Comparison of ENCODE assay signal across 2 cellular contexts in the genomic region with DNA sequence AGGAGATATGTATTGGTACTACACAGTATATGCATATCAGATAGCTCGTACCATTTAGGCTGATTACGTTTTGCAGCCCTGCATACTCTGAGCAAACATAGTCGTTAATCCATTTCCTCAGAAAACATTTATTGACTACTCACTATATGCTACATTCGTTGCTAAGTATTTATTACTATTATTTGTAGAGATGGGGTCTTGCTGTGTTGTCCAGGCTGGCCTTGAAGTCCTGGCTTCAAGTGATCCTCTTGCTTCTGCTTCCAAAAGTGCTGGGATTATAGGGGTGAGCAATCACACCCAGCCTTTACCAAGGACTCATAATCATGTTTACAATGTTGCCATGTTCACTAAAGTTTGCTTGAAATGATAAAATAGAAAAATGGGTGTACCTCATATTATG.
TF ChIP-seq lines count a peak whose summit lies in the region.

No MANE protein-coding gene starts in this region.

TF ChIP-seq in A549, 52 proteins besides CTCF, POLR2A, EP300 and RAD21 (continued from another document):
- TF ChIP-seq NFE2L2 (conservative IDR thresholded peaks at IDR 0.05; ENCODE audit: low read length) (no peak), CHD4 (IDR thresholded peaks at IDR 0.05; ENCODE audit: borderline replicate concordance) (no peak), CEBPB (IDR thresholded peaks at IDR 0.05) (no peak), HOXA7 (CRISPR knock-in tag; IDR thresholded peaks at IDR 0.05) (no peak), MYC (IDR thresholded peaks at IDR 0.05; ENCODE audit: borderline replicate concordance, low read length) (no peak), HOXB13 (CRISPR knock-in tag; IDR thresholded peaks at IDR 0.05; ENCODE audit: low read depth) (no peak), ESRRA (IDR thresholded peaks at IDR 0.05; ENCODE audit: borderline replicate concordance, low read length) (no peak), PHF8 (IDR thresholded peaks at IDR 0.05; ENCODE audit: borderline replicate concordance, low read depth) (no peak), RNF2 (IDR thresholded peaks at IDR 0.05; ENCODE audit: borderline replicate concordance, low read depth) (no peak), EHF (CRISPR knock-in tag; IDR thresholded peaks at IDR 0.05) (no peak)

TF ChIP-seq in K562, 482 proteins besides CTCF, POLR2A, EP300 and RAD21 (continued from another document):
- TF ChIP-seq SMARCB1 (IDR thresholded peaks at IDR 0.05; ENCODE audit: insufficient read length, low read depth) (no peak), CCNT2 (IDR thresholded peaks at IDR 0.05; ENCODE audit: borderline replicate concordance, extremely low read depth, insufficient read length, low read depth, low read length) (no peak), ZNF121 (CRISPR knock-in tag; conservative IDR thresholded peaks at IDR 0.05) (peak; percentile 89)
TF ChIP-seq in K562: peak in this region for 2.
